10 cellular contexts compared by ENCODE assay signal in genomic region chr14:76056128-76056527, GRCh38.
DNase-seq lines count a peak whose midpoint lies in the region; ATAC-seq and TF ChIP-seq lines count a peak whose summit lies in the region.
"Had no signal": no experiment of that assay in that cellular context is flagged by ENCODE, and none has a peak within 500 bp of the region (broad histone marks: within the 10 kb centered on the region; RNA-seq: fewer than 3 reads in every experiment).

No MANE protein-coding gene starts in this region.

- intact Hi-C loops in psoas muscle (cut with DNase I) = loop anchor here (10.0 kb wide), 1 partner anchor 589 kb away; no protein-coding TSS in a partner anchor

- no peak overlapping the region for H3K27ac ChIP-seq in psoas muscle
- H3K27ac ChIP-seq: BLaER1 had no signal

- WGBS in psoas muscle, 3 donors = 89 to 93% (median 92%) methylated on average over 8 of the region's 8 CpGs

- ATAC-seq in psoas muscle = no peak

- H3K4me1 ChIP-seq in psoas muscle = no peaks in the 10 kb centered on the region

- no peak overlapping the region for H3K4me3 ChIP-seq in psoas muscle
- H3K4me3 ChIP-seq: BLaER1 had no signal

- H3K36me3 ChIP-seq in psoas muscle (ENCODE audit: insufficient read depth in 1 of 2, low read depth in 1 of 2) = peaks cover 0 to 19% of the 10 kb centered on the region in 2 donors
- H3K36me3 ChIP-seq: BLaER1 had no signal

- H3K9me3 ChIP-seq in psoas muscle = no peaks in the 10 kb centered on the region

- no peaks in the 10 kb centered on the region for H3K27me3 ChIP-seq in psoas muscle (ENCODE audit: insufficient read depth in 3 of 3, low read length in 2 of 3)
- H3K27me3 ChIP-seq: BLaER1 had no signal

- DNase-seq in NCI-H82 (lab: John Stamatoyannopoulos, UW) (peak; percentile 47), NCI-H82 treated with DMSO at 0.1 percent for 48 hours (lab: John Stamatoyannopoulos, UW; ENCODE audit: unreplicated experiment) (no peak), NAMALWA (ENCODE audit: low spot score) (peak; percentile 37), cerebellar cortex (ENCODE audit: low spot score) (peak; percentile 5), psoas muscle (no peak), cortex of kidney (lab: John Stamatoyannopoulos, UW) (no peak), NOMO-1 treated with DMSO at 0.1 percent for 48 hours (lab: John Stamatoyannopoulos, UW; ENCODE audit: unreplicated experiment) (no peak), amygdala (lab: John Stamatoyannopoulos, UW) (no peak)
- DNase-seq: activated naive CD4-positive, alpha-beta T cell treated with anti-CD3 and anti-CD28 coated beads for 36 hours had no signal

- peak; percentile 24 for TF ChIP-seq CTCF in psoas muscle (IDR thresholded peaks at IDR 0.05)

Comparison
In these comparisons a context has a peak if more than half of its experiments do, and no peak if none do; other contexts are left out.
1. DNase-seq: peak in NCI-H82 (single experiment), NAMALWA (single experiment) and cerebellar cortex (single experiment); none in NCI-H82 treated with DMSO at 0.1 percent for 48 hours (single experiment), psoas muscle (0 of 2), cortex of kidney (single experiment), NOMO-1 treated with DMSO at 0.1 percent for 48 hours (single experiment) and amygdala (0 of 56).